ENCODE assay signal across 7 cellular contexts in genomic region chr12:45670339-45671065, GRCh38. TPM values are rescaled to one million over a fixed set of nuclear protein-coding genes. Genes with fewer than 3 reads are reported as not detected.
A peak's percentile ranks its signal among the peaks of the same experiment; 100 is the strongest.
DNase-seq lines count a peak whose midpoint lies in the region; ATAC-seq and TF ChIP-seq lines count a peak whose summit lies in the region.

No MANE protein-coding gene starts in this region.

- ATAC-seq in GM18870 (IDR thresholded peaks at IDR 0.05; ENCODE audit: unreplicated experiment) = peak; percentile 63
- ATAC-seq in HG02759 (IDR thresholded peaks at IDR 0.05; ENCODE audit: unreplicated experiment) = peak; percentile 53
- ATAC-seq in natural killer cell = peak; percentile 76 to 84 (median 76)

- CTCF ChIA-PET in Calu3 (lab: Charles Lee) (no interaction called here), Caco-2 (lab: Charles Lee) (interaction anchor here (0.6 kb wide), 1 partner anchor 19 kb away, joined by 4 read pairs; no protein-coding TSS in a partner anchor)

- POLR2A ChIA-PET in Caco-2 (lab: Charles Lee) = no interaction called here

- H3K27ac Mint-ChIP-seq in natural killer cell (peak overlapping the region; percentile 92 to 96), Calu3 (ENCODE audit: unreplicated experiment) (no peak overlapping the region), Caco-2 (ENCODE audit: unreplicated experiment) (no peak overlapping the region)

- TF ChIP-seq CTCF in natural killer cell (IDR thresholded peaks at IDR 0.05) (no peak), Calu3 (IDR thresholded peaks at IDR 0.05; ENCODE audit: unreplicated experiment) (no peak), Caco-2 (IDR thresholded peaks at IDR 0.05; ENCODE audit: insufficient read depth in 1 of 2, low read depth in 1 of 2, low read length in 1 of 2, severe bottlenecking in 1 of 2, unreplicated experiment in 1 of 2) (no peak)

- intact Hi-C loops in natural killer cell (cut with micrococcal nuclease) = loop anchor here (1.0 kb wide), 1 partner anchor 58 kb away; no protein-coding TSS in a partner anchor
- intact Hi-C loops in Calu3 (cut with micrococcal nuclease; ENCODE audit: unreplicated experiment) = no loop called here
- intact Hi-C loops in Caco-2 (cut with micrococcal nuclease; ENCODE audit: unreplicated experiment) = no loop called here

- H3K9me3 Mint-ChIP-seq in natural killer cell (no peaks in the 10 kb centered on the region), Calu3 (ENCODE audit: low read depth, unreplicated experiment) (no peaks in the 10 kb centered on the region), Caco-2 (ENCODE audit: unreplicated experiment) (no peaks in the 10 kb centered on the region)

- BruUV-seq in Calu3 (replicated peaks; lab: Mats Ljungman, UMichigan) (no TSS peak), Caco-2 (replicated peaks; lab: Mats Ljungman, UMichigan) (no TSS peak)

- H3K9me3 ChIP-seq in Caco-2 = no peaks in the 10 kb centered on the region

- DNase-seq in NOMO-1 (lab: John Stamatoyannopoulos, UW; ENCODE audit: unreplicated experiment in 2 of 2) = peak; percentile 93 to 98
- DNase-seq in natural killer cell = no peak
- DNase-seq in Calu3 = no peak
- DNase-seq in activated CD4-positive, alpha-beta T cell treated with anti-CD3 and anti-CD28 coated beads, Interleukin-2, amount 50 U/mL, for 48 hours = no peak
- DNase-seq in Caco-2 = no peak

- H3K27me3 ChIP-seq in Caco-2 (replicated peaks; ENCODE audit: control insufficient read depth, insufficient read depth, low read length) = no peaks in the 10 kb centered on the region

- H3K27me3 Mint-ChIP-seq in natural killer cell (ENCODE audit: low read depth in 2 of 2) = no peaks in the 10 kb centered on the region
- H3K27me3 Mint-ChIP-seq in Calu3 (ENCODE audit: unreplicated experiment) = no peaks in the 10 kb centered on the region
- H3K27me3 Mint-ChIP-seq in Caco-2 (ENCODE audit: insufficient read depth, unreplicated experiment) = no peaks in the 10 kb centered on the region

- no peak overlapping the region for H3K4me3 ChIP-seq in Caco-2 (ENCODE audit: low read depth, low read length)

- H3K4me1 ChIP-seq in Caco-2 = peaks cover 35% of the 10 kb centered on the region

- H3K4me3 Mint-ChIP-seq in natural killer cell (peak overlapping the region; percentile 64), Calu3 (ENCODE audit: low read depth, unreplicated experiment) (no peak overlapping the region), Caco-2 (ENCODE audit: unreplicated experiment) (no peak overlapping the region)

- no peaks in the 10 kb centered on the region for H3K36me3 ChIP-seq in Caco-2 (ENCODE audit: control insufficient read depth, insufficient read depth, low read length)

- peaks cover 17 to 21% of the 10 kb centered on the region in 2 donors for H3K4me1 Mint-ChIP-seq in natural killer cell
- H3K4me1 Mint-ChIP-seq in Calu3 (ENCODE audit: low read depth, unreplicated experiment) = peaks cover 8% of the 10 kb centered on the region
- peaks cover 14% of the 10 kb centered on the region for H3K4me1 Mint-ChIP-seq in Caco-2 (ENCODE audit: low read depth, unreplicated experiment)

- H3K36me3 Mint-ChIP-seq in natural killer cell (no peaks in the 10 kb centered on the region), Calu3 (ENCODE audit: insufficient read depth, unreplicated experiment) (no peaks in the 10 kb centered on the region), Caco-2 (ENCODE audit: insufficient read depth, unreplicated experiment) (no peaks in the 10 kb centered on the region)

RNA-seq across cellular contexts. Expression of gene ARID2, which starts 59.0 kb away (rescaled TPM):
- total RNA-seq in natural killer cell (10 to 100 TPM; 75.2 to 95.7 (median 79.8) TPM), Calu3 (2022) (17.5 and 22.9 TPM in 2 replicates), Caco-2 (2022) (50.1 and 53.9 TPM in 2 replicates)

Comparison
In these comparisons a context has a peak if more than half of its experiments do, and no peak if none do; other contexts are left out.
1. DNase-seq: peak in NOMO-1 (2 of 2); none in natural killer cell (single experiment), Calu3 (single experiment), activated CD4-positive, alpha-beta T cell treated with anti-CD3 and anti-CD28 coated beads, Interleukin-2, amount 50 U/mL, for 48 hours (0 of 2) and Caco-2 (0 of 2).
2. H3K27ac Mint-ChIP-seq: peak in natural killer cell (2 of 2); none in Calu3 (single experiment) and Caco-2 (single experiment).
3. Peak in every context shown above with its lines, with median percentiles within 50 percentile points of each other: ATAC-seq.